ENCODE assay signal across 8 cellular contexts in genomic region chr14:59333668-59334067, GRCh38.
DNase-seq lines count a peak whose midpoint lies in the region; ATAC-seq and TF ChIP-seq lines count a peak whose summit lies in the region.

No MANE protein-coding gene starts in this region.

- TF ChIP-seq CTCF in coronary artery (IDR thresholded peaks at IDR 0.05) (no peak), lung (IDR thresholded peaks at IDR 0.05; ENCODE audit: control extremely low read depth, extremely low read depth) (no peak), vagina (IDR thresholded peaks at IDR 0.05) (no peak)

- H3K4me1 ChIP-seq in lung (ENCODE audit: control insufficient read depth in 2 of 2, insufficient read depth in 2 of 2, low read length in 2 of 2) = peaks cover 10 to 42% of the 10 kb centered on the region in 2 donors
- H3K4me1 ChIP-seq in vagina = peaks cover 45% of the 10 kb centered on the region

- H3K9me3 ChIP-seq in lung (ENCODE audit: control insufficient read depth in 2 of 2, insufficient read depth in 1 of 2, low read length in 1 of 2) (no peaks in the 10 kb centered on the region), vagina (no peaks in the 10 kb centered on the region)

- WGBS in lung, 2 donors = 19 to 25% methylated on average over 1 of the region's 1 CpG

- intact Hi-C loops in vagina (cut with DNase I) = loop anchor here (10.0 kb wide), 1 partner anchor 71 kb away; no protein-coding TSS in a partner anchor

- H3K27ac ChIP-seq in coronary artery = peak overlapping the region; percentile 79 to 82
- peak overlapping the region in 1 of 2 donors; percentile 94 for H3K27ac ChIP-seq in lung (ENCODE audit: low read depth in 1 of 2, low read length in 1 of 2)
- H3K27ac ChIP-seq in vagina = peak overlapping the region; percentile 61

- H3K27me3 ChIP-seq in lung (ENCODE audit: control insufficient read depth, insufficient read depth) = no peaks in the 10 kb centered on the region
- no peaks in the 10 kb centered on the region for H3K27me3 ChIP-seq in vagina

- DNase-seq in NCI-H510A treated with DMSO at 0.1 percent for 48 hours (lab: John Stamatoyannopoulos, UW) (peak; percentile 21), NCI-H510A (lab: John Stamatoyannopoulos, UW) (no peak), coronary artery (ENCODE audit: low spot score) (no peak), lung (ENCODE audit: low spot score) (peak; percentile 46), vagina (ENCODE audit: extremely low spot score in 2 of 2) (no peak), NCI-H2081 treated with DMSO at 0.1 percent for 48 hours (lab: John Stamatoyannopoulos, UW) (no peak), A172 (ENCODE audit: low spot score) (no peak)
- DNase-seq in activated naive CD4-positive, alpha-beta T cell treated with anti-CD3 and anti-CD28 coated beads, Interleukin-2, amount 50 U/mL, for 16 hours = no peak

- no peak for TF ChIP-seq POLR2A in vagina (IDR thresholded peaks at IDR 0.05)

- no peak overlapping the region for H3K4me3 ChIP-seq in coronary artery
- H3K4me3 ChIP-seq in lung = no peak overlapping the region
- no peak overlapping the region for H3K4me3 ChIP-seq in vagina

- H3K36me3 ChIP-seq in lung (ENCODE audit: control insufficient read depth in 2 of 2, insufficient read depth in 2 of 2, low read length in 2 of 2) (peaks cover 7 to 10% of the 10 kb centered on the region in 2 donors), vagina (peaks cover 0 to 12% of the 10 kb centered on the region in 2 donors)

- ATAC-seq in lung (ENCODE audit: insufficient read depth, low FRiP score) = peak; percentile 71

Comparison
In these comparisons a context has a peak if more than half of its experiments do, and no peak if none do; other contexts are left out.
1. DNase-seq: peak in NCI-H510A treated with DMSO at 0.1 percent for 48 hours (single experiment) and lung (single experiment); none in NCI-H510A (single experiment), coronary artery (single experiment), vagina (0 of 2), activated naive CD4-positive, alpha-beta T cell treated with anti-CD3 and anti-CD28 coated beads, Interleukin-2, amount 50 U/mL, for 16 hours (single experiment), NCI-H2081 treated with DMSO at 0.1 percent for 48 hours (single experiment) and A172 (single experiment).